In the genomic region with DNA sequence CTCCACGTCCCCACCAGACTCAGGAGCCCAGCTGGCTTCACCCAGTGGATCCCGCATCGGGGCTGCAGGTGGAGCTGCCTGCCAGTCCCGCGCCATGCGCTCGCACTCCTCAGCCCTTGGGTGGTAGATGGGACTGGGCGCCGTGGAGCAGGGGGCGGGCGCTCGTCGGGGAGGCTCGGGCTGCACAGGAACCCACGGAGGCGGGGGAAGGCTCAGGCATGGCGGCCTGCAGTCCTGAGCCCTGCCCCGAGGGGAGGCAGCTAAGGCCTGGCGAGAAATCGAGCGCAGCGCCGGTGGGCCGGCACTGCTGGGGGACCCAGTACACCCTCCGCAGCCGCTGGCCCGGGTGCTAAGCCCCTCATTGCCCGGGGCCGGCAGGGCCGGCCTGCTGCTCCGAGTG, we compare ENCODE assay signal across 5 cellular contexts.
DNase-seq lines count a peak whose midpoint lies in the region; ATAC-seq and TF ChIP-seq lines count a peak whose summit lies in the region.
"Not testable (repeated sequence)": the region's sequence is repeated elsewhere in the genome, so short reads cannot be mapped to it uniquely, and the experiment has no call there.

No MANE protein-coding gene starts in this region.

- not testable (repeated sequence) for H3K36me3 ChIP-seq in testis (ENCODE audit: low read depth, missing control alignments)

- H3K4me1 ChIP-seq in right cardiac atrium (ENCODE audit: control insufficient read depth, insufficient read depth, low read length); testis: not testable (repeated sequence)

- not testable (repeated sequence) for H3K4me3 ChIP-seq in right cardiac atrium (ENCODE audit: low read length)
- H3K4me3 ChIP-seq in testis: peak overlapping the region; percentile 42 to 44

- TF ChIP-seq CTCF in testis (IDR thresholded peaks at IDR 0.05): not testable (repeated sequence)

- not testable (repeated sequence) for TF ChIP-seq POLR2A in testis (IDR thresholded peaks at IDR 0.05)

- intact Hi-C loops in dendritic cell treated with granulocyte-macrophage colony-stimulating factor and Interleukin-4, amounts not matched to agents 40 ng/mL and 50 ng/mL, for 4 days (cut with micrococcal nuclease); right cardiac atrium (cut with DNase I); testis (cut with DNase I; ENCODE audit: low total_unique reads): not testable (repeated sequence)

- not testable (repeated sequence) for H3K9me3 ChIP-seq in right cardiac atrium (ENCODE audit: control insufficient read depth, low read length); testis

- peak overlapping the region; percentile 14 for H3K4me3 Mint-ChIP-seq in dendritic cell treated with granulocyte-macrophage colony-stimulating factor and Interleukin-4, amounts not matched to agents 40 ng/mL and 50 ng/mL, for 4 days

- not testable (repeated sequence) for H3K27ac ChIP-seq in right cardiac atrium (ENCODE audit: low read length); testis

- H3K4me1 Mint-ChIP-seq in dendritic cell treated with granulocyte-macrophage colony-stimulating factor and Interleukin-4, amounts not matched to agents 40 ng/mL and 50 ng/mL, for 4 days (ENCODE audit: low read depth): not testable (repeated sequence)

- not testable (repeated sequence) for H3K27ac Mint-ChIP-seq in dendritic cell treated with granulocyte-macrophage colony-stimulating factor and Interleukin-4, amounts not matched to agents 40 ng/mL and 50 ng/mL, for 4 days

- not testable (repeated sequence) for H3K9me3 Mint-ChIP-seq in dendritic cell treated with granulocyte-macrophage colony-stimulating factor and Interleukin-4, amounts not matched to agents 40 ng/mL and 50 ng/mL, for 4 days

- 89% methylated on average over 28 of the region's 31 CpGs for WGBS in right cardiac atrium
- 42 to 80% methylated on average over 8 to 31 of the region's 31 CpGs for WGBS in testis, 2 donors

- DNase-seq in NCI-H2227 (lab: John Stamatoyannopoulos, UW; ENCODE audit: unreplicated experiment): peak; percentile 48
- peak; percentile 34 for DNase-seq in NCI-H2227 treated with DMSO at 0.1 percent for 48 hours (lab: John Stamatoyannopoulos, UW)
- DNase-seq in right cardiac atrium: peak in 2 of 3 donors; percentile 33 to 46
- DNase-seq in testis: not testable (repeated sequence)

- H3K27me3 Mint-ChIP-seq in dendritic cell treated with granulocyte-macrophage colony-stimulating factor and Interleukin-4, amounts not matched to agents 40 ng/mL and 50 ng/mL, for 4 days: not testable (repeated sequence)

- ATAC-seq in right cardiac atrium: not testable (repeated sequence)

- not testable (repeated sequence) for H3K27me3 ChIP-seq in right cardiac atrium (ENCODE audit: control insufficient read depth, insufficient read depth); testis

- H3K36me3 Mint-ChIP-seq in dendritic cell treated with granulocyte-macrophage colony-stimulating factor and Interleukin-4, amounts not matched to agents 40 ng/mL and 50 ng/mL, for 4 days (ENCODE audit: low read depth): not testable (repeated sequence)
